ENCODE assay signal across 1 cellular context in the genomic region with DNA sequence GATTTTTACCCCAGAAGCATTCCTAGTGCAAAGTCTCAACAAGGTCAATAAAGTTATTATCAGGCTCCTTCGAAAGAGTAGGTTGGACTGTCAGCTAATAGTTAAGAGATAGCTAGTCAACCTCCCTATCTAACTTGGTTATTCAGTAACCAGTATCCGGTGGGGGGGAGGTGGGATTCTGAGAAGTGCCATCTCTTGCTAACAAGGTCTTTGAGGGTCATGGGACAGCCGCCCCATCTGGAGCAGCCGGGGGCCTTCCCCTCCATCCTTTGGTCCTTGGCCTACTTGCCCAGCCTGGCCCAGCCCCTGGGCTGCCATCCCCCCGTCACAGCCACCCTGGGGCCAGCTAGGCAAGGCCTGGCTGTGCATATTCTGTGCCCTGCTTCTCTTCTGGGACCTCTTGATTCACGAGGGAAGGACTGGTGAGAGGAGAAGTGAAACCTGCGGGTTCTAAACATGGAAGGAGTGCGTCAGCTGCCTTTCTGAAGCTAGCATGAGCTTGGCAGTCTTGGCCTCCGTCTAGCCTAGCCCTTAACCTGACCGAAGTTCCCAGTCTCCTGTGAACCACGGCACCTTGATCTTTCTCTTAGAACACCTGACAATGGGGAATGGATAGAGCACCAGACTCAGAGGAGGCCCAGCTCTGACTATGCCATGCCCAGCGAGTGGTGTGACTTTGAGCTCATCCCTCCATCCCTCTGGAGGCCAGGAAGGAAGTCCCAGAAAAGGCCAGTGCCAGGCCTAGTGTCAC.
TF ChIP-seq lines count a peak whose summit lies in the region.

No MANE protein-coding gene starts in this region.

TF ChIP-seq in K562, 482 proteins besides CTCF, POLR2A, EP300 and RAD21 (continued from another document):
- TF ChIP-seq, protein P1, sequence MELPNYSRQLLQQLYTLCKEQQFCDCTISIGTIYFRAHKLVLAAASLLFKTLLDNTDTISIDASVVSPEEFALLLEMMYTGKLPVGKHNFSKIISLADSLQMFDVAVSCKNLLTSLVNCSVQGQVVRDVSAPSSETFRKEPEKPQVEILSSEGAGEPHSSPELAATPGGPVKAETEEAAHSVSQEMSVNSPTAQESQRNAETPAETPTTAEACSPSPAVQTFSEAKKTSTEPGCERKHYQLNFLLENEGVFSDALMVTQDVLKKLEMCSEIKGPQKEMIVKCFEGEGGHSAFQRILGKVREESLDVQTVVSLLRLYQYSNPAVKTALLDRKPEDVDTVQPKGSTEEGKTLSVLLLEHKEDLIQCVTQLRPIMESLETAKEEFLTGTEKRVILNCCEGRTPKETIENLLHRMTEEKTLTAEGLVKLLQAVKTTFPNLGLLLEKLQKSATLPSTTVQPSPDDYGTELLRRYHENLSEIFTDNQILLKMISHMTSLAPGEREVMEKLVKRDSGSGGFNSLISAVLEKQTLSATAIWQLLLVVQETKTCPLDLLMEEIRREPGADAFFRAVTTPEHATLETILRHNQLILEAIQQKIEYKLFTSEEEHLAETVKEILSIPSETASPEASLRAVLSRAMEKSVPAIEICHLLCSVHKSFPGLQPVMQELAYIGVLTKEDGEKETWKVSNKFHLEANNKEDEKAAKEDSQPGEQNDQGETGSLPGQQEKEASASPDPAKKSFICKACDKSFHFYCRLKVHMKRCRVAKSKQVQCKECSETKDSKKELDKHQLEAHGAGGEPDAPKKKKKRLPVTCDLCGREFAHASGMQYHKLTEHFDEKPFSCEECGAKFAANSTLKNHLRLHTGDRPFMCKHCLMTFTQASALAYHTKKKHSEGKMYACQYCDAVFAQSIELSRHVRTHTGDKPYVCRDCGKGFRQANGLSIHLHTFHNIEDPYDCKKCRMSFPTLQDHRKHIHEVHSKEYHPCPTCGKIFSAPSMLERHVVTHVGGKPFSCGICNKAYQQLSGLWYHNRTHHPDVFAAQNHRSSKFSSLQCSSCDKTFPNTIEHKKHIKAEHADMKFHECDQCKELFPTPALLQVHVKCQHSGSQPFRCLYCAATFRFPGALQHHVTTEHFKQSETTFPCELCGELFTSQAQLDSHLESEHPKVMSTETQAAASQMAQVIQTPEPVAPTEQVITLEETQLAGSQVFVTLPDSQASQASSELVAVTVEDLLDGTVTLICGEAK (IDR thresholded peaks at IDR 0.05): 0 out of 2 replicates have a peak, but pooled peaks have one; percentile 27
- TF ChIP-seq, protein P1 (CRISPR knock-in tag; IDR thresholded peaks at IDR 0.05): no peak
